Comparison of ENCODE assay signal across 8 cellular contexts in the genomic region with DNA sequence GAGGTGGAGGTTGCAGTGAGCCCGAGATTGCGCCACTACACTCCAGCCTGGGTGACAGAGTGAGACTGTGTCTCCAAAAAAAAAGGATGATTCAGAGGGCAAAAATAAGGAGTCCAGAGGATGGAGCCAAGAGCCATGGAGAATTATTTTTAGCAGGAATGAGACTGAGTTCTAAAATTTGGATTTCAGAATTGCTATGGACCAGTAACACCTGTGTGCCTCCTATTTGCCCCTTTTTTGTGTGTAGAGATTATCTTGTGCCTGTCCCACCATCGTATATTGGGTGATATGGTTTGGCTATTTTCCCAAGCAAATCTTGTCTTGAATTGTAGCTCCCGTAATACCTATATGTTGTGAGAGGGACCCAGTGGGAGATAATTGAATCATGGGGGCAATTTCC.
"Had no signal": no experiment of that assay in that cellular context is flagged by ENCODE, and none has a peak within 500 bp of the region (broad histone marks: within the 10 kb centered on the region; RNA-seq: fewer than 3 reads in every experiment).

No MANE protein-coding gene starts in this region.

- ATAC-seq: GM12878 had no signal

- DNase-seq: GDM1, GF-D8 had no signal

- FAIRE-seq: G401.6, GM12878, GM12891, GM12892, GM18507, GM19239 had no signal

- H3K4me3 ChIP-seq: GM12878 had no signal
